In genomic region chr9:131737426-131737825, GRCh38 we compare ENCODE assay signal across 1 cellular context.
TF ChIP-seq lines count a peak whose summit lies in the region.

No MANE protein-coding gene starts in this region.

TF ChIP-seq in H1, 55 proteins besides CTCF, POLR2A, EP300 and RAD21 (continued from another document):
- TF ChIP-seq CHD1 (IDR thresholded peaks at IDR 0.05; ENCODE audit: low read depth, low read length) (no peak), KDM1A (IDR thresholded peaks at IDR 0.05; ENCODE audit: borderline replicate concordance, low read length) (no peak), MAX (IDR thresholded peaks at IDR 0.05) (no peak), BCL11A (IDR thresholded peaks at IDR 0.05; ENCODE audit: low read depth in 2 of 2, low read length in 2 of 2) (no peak), TBP (IDR thresholded peaks at IDR 0.05; ENCODE audit: low read depth, low read length) (no peak), SUZ12 (IDR thresholded peaks at IDR 0.05; ENCODE audit: low read length) (no peak), CHD7 (IDR thresholded peaks at IDR 0.05; ENCODE audit: insufficient replicate concordance, low read length) (no peak), SIN3A (conservative IDR thresholded peaks at IDR 0.05 in 1 of 2, IDR thresholded peaks at IDR 0.05 in 1 of 2; ENCODE audit: low read depth in 1 of 2, low read length in 2 of 2) (no peak), KDM4A (IDR thresholded peaks at IDR 0.05; ENCODE audit: low read depth, low read length, severe bottlenecking) (no peak)
